22 cellular contexts compared by ENCODE assay signal in the genomic region with DNA sequence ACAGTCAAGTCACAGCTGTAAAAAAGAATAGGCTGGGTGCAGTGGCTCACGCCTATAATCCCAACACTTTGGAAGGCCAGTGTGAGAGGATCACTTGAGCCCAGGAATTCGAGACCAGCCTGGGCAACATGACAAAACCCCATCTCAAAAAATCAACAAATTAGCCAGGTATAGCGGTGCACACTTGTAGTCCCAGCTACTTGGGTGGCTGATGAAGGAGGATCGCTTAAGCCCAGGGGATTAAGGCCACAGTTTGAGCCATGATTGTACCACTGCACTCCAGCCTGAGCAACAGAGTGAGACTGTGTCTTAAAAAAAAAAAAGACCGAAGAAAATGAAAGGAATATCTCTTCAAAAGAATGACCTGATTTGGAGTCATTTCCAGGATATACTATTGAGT. TPM values are rescaled to one million over a fixed set of nuclear protein-coding genes. Genes with fewer than 3 reads are reported as not detected.
DNase-seq lines count a peak whose midpoint lies in the region; ATAC-seq and TF ChIP-seq lines count a peak whose summit lies in the region.
"Had no signal": no experiment of that assay in that cellular context is flagged by ENCODE, and none has a peak within 500 bp of the region (broad histone marks: within the 10 kb centered on the region; RNA-seq: fewer than 3 reads in every experiment).

No MANE protein-coding gene starts in this region.

- intact Hi-C loops in naive thymus-derived CD4-positive, alpha-beta T cell (cut with micrococcal nuclease): loop anchor here in 1 of 2 donors (2.0 kb wide), 1 partner anchor 240 kb away; no protein-coding TSS in a partner anchor

- no peak overlapping the region for H3K4me3 ChIP-seq in BLaER1 treated with 17β-estradiol and CSF1 and Interleukin-3, amounts not matched to agents 10 nM and 100 nM
- H3K4me3 ChIP-seq in naive thymus-derived CD4-positive, alpha-beta T cell (ENCODE audit: low read length): no peak overlapping the region
- H3K4me3 ChIP-seq: gastroesophageal sphincter, GM23248, mucosa of descending colon, skin epidermis had no signal

- H4K20me1 ChIP-seq in BLaER1 treated with 17β-estradiol and CSF1 and Interleukin-3, amounts not matched to agents 10 nM and 100 nM: peaks cover 37 to 97% (median 88%) of the 10 kb centered on the region in 11 experiments; a peak in 21 of 22 replicates

- H3K4me3 Mint-ChIP-seq in T-helper 2 cell treated with Interferon-gamma antibody and Interleukin-4, amounts not matched to agents 5 μg/mL and 100 μg/mL, for 36 hours: peak overlapping the region; percentile 22
- peak overlapping the region in 2 of 3 donors; percentile 3 to 7 for H3K4me3 Mint-ChIP-seq in T-cell
- H3K4me3 Mint-ChIP-seq in naive thymus-derived CD4-positive, alpha-beta T cell: peak overlapping the region in 8 of 10 donors; percentile 3 to 53 (median 34)
- H3K4me3 Mint-ChIP-seq: activated naive CD4-positive, alpha-beta T cell treated with anti-CD3 and anti-CD28 coated beads, Interleukin-2, amount 10 ng/mL, durations not matched to agents 7 days and 5 days; dendritic cell treated with granulocyte-macrophage colony-stimulating factor and Interleukin-4, amounts not matched to agents 40 ng/mL and 50 ng/mL, for 4 days had no signal

- H3K4me1 ChIP-seq in BLaER1 treated with 17β-estradiol and CSF1 and Interleukin-3, amounts not matched to agents 10 nM and 100 nM: peaks cover 15 to 41% (median 22%) of the 10 kb centered on the region in 10 experiments
- peaks cover 27 to 33% of the 10 kb centered on the region in 2 donors for H3K4me1 ChIP-seq in naive thymus-derived CD4-positive, alpha-beta T cell (ENCODE audit: control insufficient read depth in 2 of 2, insufficient read depth in 2 of 2, low read length in 2 of 2)
- H3K4me1 ChIP-seq: Caco-2 had no signal

- H3K27me3 Mint-ChIP-seq in T-helper 2 cell treated with Interferon-gamma antibody and Interleukin-4, amounts not matched to agents 5 μg/mL and 100 μg/mL, for 36 hours (ENCODE audit: low read depth): no peaks in the 10 kb centered on the region
- H3K27me3 Mint-ChIP-seq in T-cell: no peaks in the 10 kb centered on the region
- no peaks in the 10 kb centered on the region for H3K27me3 Mint-ChIP-seq in naive thymus-derived CD4-positive, alpha-beta T cell
- H3K27me3 Mint-ChIP-seq: activated naive CD4-positive, alpha-beta T cell treated with anti-CD3 and anti-CD28 coated beads, Interleukin-2, amount 10 ng/mL, durations not matched to agents 7 days and 5 days; dendritic cell treated with granulocyte-macrophage colony-stimulating factor and Interleukin-4, amounts not matched to agents 40 ng/mL and 50 ng/mL, for 4 days had no signal

- H3K9me3 ChIP-seq in BLaER1 treated with 17β-estradiol and CSF1 and Interleukin-3, amounts not matched to agents 10 nM and 100 nM (replicated peaks in 1 of 11): no peaks in the 10 kb centered on the region
- no peaks in the 10 kb centered on the region for H3K9me3 ChIP-seq in naive thymus-derived CD4-positive, alpha-beta T cell (ENCODE audit: control insufficient read depth in 2 of 3, low read length in 3 of 3)
- H3K9me3 ChIP-seq: Caco-2, gastroesophageal sphincter, mucosa of descending colon, neutrophil had no signal

- peaks cover 52% of the 10 kb centered on the region for H3K4me1 Mint-ChIP-seq in T-helper 2 cell treated with Interferon-gamma antibody and Interleukin-4, amounts not matched to agents 5 μg/mL and 100 μg/mL, for 36 hours (ENCODE audit: low read depth)
- peaks cover 80 to 91% (median 82%) of the 10 kb centered on the region in 3 donors for H3K4me1 Mint-ChIP-seq in T-cell
- peaks cover 68 to 94% (median 85%) of the 10 kb centered on the region in 7 donors for H3K4me1 Mint-ChIP-seq in naive thymus-derived CD4-positive, alpha-beta T cell

- H3K36me3 ChIP-seq in BLaER1 treated with 17β-estradiol and CSF1 and Interleukin-3, amounts not matched to agents 10 nM and 100 nM: peaks cover 0 to 4% (median 0%) of the 10 kb centered on the region in 11 experiments; a peak in 1 of 22 replicates
- H3K36me3 ChIP-seq in naive thymus-derived CD4-positive, alpha-beta T cell (ENCODE audit: control insufficient read depth in 2 of 3, insufficient read depth in 3 of 3, low read length in 3 of 3): no peaks in the 10 kb centered on the region
- H3K36me3 ChIP-seq: gastroesophageal sphincter, neutrophil had no signal

- peak overlapping the region; percentile 16 to 81 (median 56); a peak in 21 of 22 replicates for H3K4me2 ChIP-seq in BLaER1 treated with 17β-estradiol and CSF1 and Interleukin-3, amounts not matched to agents 10 nM and 100 nM

- H3K9ac ChIP-seq in BLaER1 treated with 17β-estradiol and CSF1 and Interleukin-3, amounts not matched to agents 10 nM and 100 nM: peak overlapping the region in 7 of 11 experiments; percentile 14 to 56 (median 38); a peak in 4 of 22 replicates
- H3K9ac ChIP-seq: GM23248 had no signal

- POLR2A ChIA-PET in T-cell (lab: Charles Lee) (interaction anchor here in 1 of 2 donors (0.5 kb wide), 1 partner anchor 14 kb away, joined by 3 read pairs; no protein-coding TSS in a partner anchor), HEK293T (lab: Yijun Ruan, JAX) (no interaction called here)
- POLR2A ChIA-PET in naive thymus-derived CD4-positive, alpha-beta T cell (lab: Charles Lee): interaction anchor here (0.6 to 1.3 kb wide), 2 partner anchors 9 to 330 kb away, joined by 3 to 4 read pairs; no protein-coding TSS in a partner anchor

- peak in 1 of 4 experiments; percentile 12 for ATAC-seq in T-cell (replicated peaks in 1 of 4)
- ATAC-seq in naive thymus-derived CD4-positive, alpha-beta T cell: no peak
- no peak for ATAC-seq in GM19023 (IDR thresholded peaks at IDR 0.05; ENCODE audit: unreplicated experiment)
- ATAC-seq: gastroesophageal sphincter, mucosa of descending colon had no signal

- no peak for DNase-seq in T-helper 2 cell treated with Interferon-gamma antibody and Interleukin-4, amounts not matched to agents 5 μg/mL and 100 μg/mL, for 36 hours (ENCODE audit: low spot score)
- no peak for DNase-seq in T-helper 2 cell
- no peak for DNase-seq in T-cell
- DNase-seq in naive thymus-derived CD4-positive, alpha-beta T cell: no peak
- no peak for DNase-seq in COLO668 (lab: John Stamatoyannopoulos, UW; ENCODE audit: unreplicated experiment)
- no peak for DNase-seq in HEK293T (ENCODE audit: extremely low spot score)
- DNase-seq: Caco-2, DND-41, islet precursor cell, NCI-H1417 treated with DMSO at 0.1 percent for 48 hours, NCI-H2081 treated with DMSO at 0.1 percent for 48 hours, SHP77, substantia nigra had no signal

- no peaks in the 10 kb centered on the region for H3K27me3 ChIP-seq in BLaER1 treated with 17β-estradiol and CSF1 and Interleukin-3, amounts not matched to agents 10 nM and 100 nM
- H3K27me3 ChIP-seq in naive thymus-derived CD4-positive, alpha-beta T cell (ENCODE audit: control insufficient read depth in 2 of 2, insufficient read depth in 2 of 2, low read length in 2 of 2): no peaks in the 10 kb centered on the region
- H3K27me3 ChIP-seq: gastroesophageal sphincter, neutrophil had no signal

- no peaks in the 10 kb centered on the region for H3K9me3 Mint-ChIP-seq in T-helper 2 cell treated with Interferon-gamma antibody and Interleukin-4, amounts not matched to agents 5 μg/mL and 100 μg/mL, for 36 hours
- no peaks in the 10 kb centered on the region for H3K9me3 Mint-ChIP-seq in T-cell
- no peaks in the 10 kb centered on the region for H3K9me3 Mint-ChIP-seq in naive thymus-derived CD4-positive, alpha-beta T cell
- H3K9me3 Mint-ChIP-seq: activated naive CD4-positive, alpha-beta T cell treated with anti-CD3 and anti-CD28 coated beads, Interleukin-2, amount 10 ng/mL, durations not matched to agents 7 days and 5 days; dendritic cell treated with granulocyte-macrophage colony-stimulating factor and Interleukin-4, amounts not matched to agents 40 ng/mL and 50 ng/mL, for 4 days had no signal

- CTCF ChIA-PET in T-cell (lab: Charles Lee): interaction anchor here in 1 of 2 donors (0.7 to 1.0 kb wide), 7 partner anchors 63 to 241 kb away, joined by 3 to 9 read pairs (median 7); partner anchors contain the start of gene DAPK2
- CTCF ChIA-PET in naive thymus-derived CD4-positive, alpha-beta T cell (lab: Charles Lee): interaction anchor here (0.6 to 1.5 kb wide), 3 partner anchors 9 to 79 kb away, joined by 3 to 5 read pairs (median 3); no protein-coding TSS in a partner anchor
- CTCF ChIA-PET in HEK293T (lab: Yijun Ruan, JAX): interaction anchor here (0.6 to 1.3 kb wide), 3 partner anchors 11 to 84 kb away, joined by 3 to 8 read pairs (median 5); no protein-coding TSS in a partner anchor

- peak overlapping the region in 6 of 11 experiments; percentile 4 to 27 (median 16); a peak in 4 of 22 replicates for H3K27ac ChIP-seq in BLaER1 treated with 17β-estradiol and CSF1 and Interleukin-3, amounts not matched to agents 10 nM and 100 nM
- no peak overlapping the region for H3K27ac ChIP-seq in naive thymus-derived CD4-positive, alpha-beta T cell (ENCODE audit: low read depth, low read length)
- H3K27ac ChIP-seq: gastroesophageal sphincter, GM23248, skin epidermis had no signal

- H3K27ac Mint-ChIP-seq in T-helper 2 cell treated with Interferon-gamma antibody and Interleukin-4, amounts not matched to agents 5 μg/mL and 100 μg/mL, for 36 hours: no peak overlapping the region
- H3K27ac Mint-ChIP-seq in T-cell: peak overlapping the region; percentile 56 to 68
- peak overlapping the region in 7 of 9 donors; percentile 36 to 98 (median 58) for H3K27ac Mint-ChIP-seq in naive thymus-derived CD4-positive, alpha-beta T cell
- H3K27ac Mint-ChIP-seq: activated naive CD4-positive, alpha-beta T cell treated with anti-CD3 and anti-CD28 coated beads, Interleukin-2, amount 10 ng/mL, durations not matched to agents 7 days and 5 days; dendritic cell treated with granulocyte-macrophage colony-stimulating factor and Interleukin-4, amounts not matched to agents 40 ng/mL and 50 ng/mL, for 4 days had no signal

- H3K36me3 Mint-ChIP-seq in T-helper 2 cell treated with Interferon-gamma antibody and Interleukin-4, amounts not matched to agents 5 μg/mL and 100 μg/mL, for 36 hours (ENCODE audit: low read depth): peaks cover 11% of the 10 kb centered on the region
- peaks cover 8% of the 10 kb centered on the region for H3K36me3 Mint-ChIP-seq in T-cell
- peaks cover 0 to 18% (median 12%) of the 10 kb centered on the region in 5 donors for H3K36me3 Mint-ChIP-seq in naive thymus-derived CD4-positive, alpha-beta T cell

TF ChIP-seq in HEK293T, 16 proteins besides CTCF, POLR2A, EP300 and RAD21 (continues in another document):
- TF ChIP-seq ZNF384 (IDR thresholded peaks at IDR 0.05): no peak
- no peak for TF ChIP-seq SUZ12 (IDR thresholded peaks at IDR 0.05)
- TF ChIP-seq FOXK2 (IDR thresholded peaks at IDR 0.05): no peak
- no peak for TF ChIP-seq FOXA1 (IDR thresholded peaks at IDR 0.05)
- TF ChIP-seq ARNT (IDR thresholded peaks at IDR 0.05): no peak
- no peak for TF ChIP-seq FOXM1 (IDR thresholded peaks at IDR 0.05; ENCODE audit: borderline replicate concordance)
- TF ChIP-seq BHLHE40 (IDR thresholded peaks at IDR 0.05; ENCODE audit: borderline replicate concordance): no peak
- TF ChIP-seq LEF1 (IDR thresholded peaks at IDR 0.05; ENCODE audit: borderline replicate concordance): no peak
- no peak for TF ChIP-seq NFRKB (IDR thresholded peaks at IDR 0.05)
- TF ChIP-seq HDGF (IDR thresholded peaks at IDR 0.05; ENCODE audit: borderline replicate concordance): no peak

RNA-seq across cellular contexts. Expression of gene HERC1, which starts 6.6 kb away (rescaled TPM):
- total RNA-seq in T-cell: 100 to 1,000 TPM; 153 to 271 (median 182) TPM
- total RNA-seq in naive thymus-derived CD4-positive, alpha-beta T cell: 100 to 1,000 TPM; 121 to 244 (median 172) TPM
- polyA plus RNA-seq in naive thymus-derived CD4-positive, alpha-beta T cell: 10 to 100 TPM; 37.8 to 45.7 TPM
